In the genomic region with DNA sequence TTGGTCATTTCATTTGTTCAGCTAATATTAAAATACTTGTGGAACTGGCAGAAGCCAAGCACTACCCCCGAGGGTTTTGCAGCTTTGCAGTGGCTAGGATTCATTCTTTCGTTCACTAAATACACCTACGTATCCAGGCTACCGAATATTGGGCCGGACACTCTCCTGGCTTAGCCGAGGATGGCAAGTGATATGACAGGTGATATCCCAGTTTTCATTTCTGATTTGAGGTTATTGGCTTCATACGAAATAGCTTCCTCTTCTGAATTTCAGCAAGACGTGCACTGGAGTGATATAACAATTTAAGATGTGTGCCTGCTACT, we compare ENCODE assay signal across 1 cellular context.
TF ChIP-seq lines count a peak whose summit lies in the region.

No MANE protein-coding gene starts in this region.

TF ChIP-seq in H1, 55 proteins besides CTCF, POLR2A, EP300 and RAD21 (continued from another document):
- TF ChIP-seq ASH2L (IDR thresholded peaks at IDR 0.05; ENCODE audit: low read length) (peak; percentile 33), SP4 (IDR thresholded peaks at IDR 0.05; ENCODE audit: low read length) (no peak), SIRT6 (IDR thresholded peaks at IDR 0.05; ENCODE audit: low read length) (no peak)
- TF ChIP-seq, protein P1, sequence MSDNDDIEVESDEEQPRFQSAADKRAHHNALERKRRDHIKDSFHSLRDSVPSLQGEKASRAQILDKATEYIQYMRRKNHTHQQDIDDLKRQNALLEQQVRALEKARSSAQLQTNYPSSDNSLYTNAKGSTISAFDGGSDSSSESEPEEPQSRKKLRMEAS (IDR thresholded peaks at IDR 0.05) = no peak
TF ChIP-seq in H1: peak in this region for 1.
